In genomic region chr12:108686753-108687152, GRCh38 we compare ENCODE assay signal across 10 cellular contexts. TPM values are rescaled to one million over a fixed set of nuclear protein-coding genes. Genes with fewer than 3 reads are reported as not detected.
DNase-seq lines count a peak whose midpoint lies in the region; ATAC-seq and TF ChIP-seq lines count a peak whose summit lies in the region.
"Had no signal": no experiment of that assay in that cellular context is flagged by ENCODE, and none has a peak within 500 bp of the region (broad histone marks: within the 10 kb centered on the region; RNA-seq: fewer than 3 reads in every experiment).

No MANE protein-coding gene starts in this region.

- H3K9me3 ChIP-seq in muscle layer of colon (ENCODE audit: low read length) (no peaks in the 10 kb centered on the region), tibial artery (no peaks in the 10 kb centered on the region)

- H3K9me3 Mint-ChIP-seq in chondrocyte (ENCODE audit: low read depth) = no peaks in the 10 kb centered on the region
- H3K9me3 Mint-ChIP-seq in naive thymus-derived CD8-positive, alpha-beta T cell = no peaks in the 10 kb centered on the region
- H3K9me3 Mint-ChIP-seq in activated naive CD4-positive, alpha-beta T cell treated with anti-CD3 and anti-CD28 coated beads, Interleukin-2, amount 50 U/mL, for 72 hours = no peaks in the 10 kb centered on the region
- no peaks in the 10 kb centered on the region for H3K9me3 Mint-ChIP-seq in Calu3 (ENCODE audit: low read depth, unreplicated experiment)
- H3K9me3 Mint-ChIP-seq: stimulated activated naive B cell treated with anti-CD40 and anti-IgM and Interleukin-4, amounts not matched to agents 10 μg/mL and 1 μg/mL and 100 μg/mL, for 72 hours had no signal

- H3K4me1 Mint-ChIP-seq in chondrocyte (ENCODE audit: low read depth) (peaks cover 85% of the 10 kb centered on the region), Calu3 (ENCODE audit: low read depth, unreplicated experiment) (peaks cover 52% of the 10 kb centered on the region)
- peaks cover 20 to 41% (median 33%) of the 10 kb centered on the region in 4 donors for H3K4me1 Mint-ChIP-seq in naive thymus-derived CD8-positive, alpha-beta T cell

- H3K27me3 ChIP-seq in muscle layer of colon (ENCODE audit: control insufficient read depth in 1 of 2, insufficient read depth in 2 of 2, low read length in 2 of 2) = no peaks in the 10 kb centered on the region
- no peaks in the 10 kb centered on the region for H3K27me3 ChIP-seq in tibial artery

- POLR2A ChIA-PET in naive thymus-derived CD8-positive, alpha-beta T cell (lab: Charles Lee) = interaction anchor here (0.7 kb wide), 1 partner anchor 13 kb away, joined by 3 read pairs; no protein-coding TSS in a partner anchor

- ATAC-seq in GM18517 (IDR thresholded peaks at IDR 0.05; ENCODE audit: unreplicated experiment) = no peak
- no peak for ATAC-seq in naive thymus-derived CD8-positive, alpha-beta T cell
- ATAC-seq in activated naive CD4-positive, alpha-beta T cell treated with anti-CD3 and anti-CD28 coated beads, Interleukin-2, amount 50 U/mL, for 72 hours = no peak
- ATAC-seq: stimulated activated naive B cell treated with anti-CD40 and anti-IgM and Interleukin-4, amounts not matched to agents 10 μg/mL and 1 μg/mL and 100 μg/mL, for 72 hours had no signal

- H3K36me3 Mint-ChIP-seq in chondrocyte (ENCODE audit: low read depth) = peaks cover 2% of the 10 kb centered on the region
- H3K36me3 Mint-ChIP-seq in naive thymus-derived CD8-positive, alpha-beta T cell = no peaks in the 10 kb centered on the region
- no peaks in the 10 kb centered on the region for H3K36me3 Mint-ChIP-seq in activated naive CD4-positive, alpha-beta T cell treated with anti-CD3 and anti-CD28 coated beads, Interleukin-2, amount 50 U/mL, for 72 hours
- H3K36me3 Mint-ChIP-seq in Calu3 (ENCODE audit: insufficient read depth, unreplicated experiment) = peaks cover 38% of the 10 kb centered on the region

- BruUV-seq in Calu3 (replicated peaks; lab: Mats Ljungman, UMichigan) = no TSS peak

- CTCF ChIA-PET in Calu3 (lab: Charles Lee) = interaction anchor here (0.5 kb wide), 1 partner anchor 10 kb away, joined by 4 read pairs; no protein-coding TSS in a partner anchor

- intact Hi-C loops in tibial artery (cut with DNase I; ENCODE audit: low total_unique reads) = no loop called here
- intact Hi-C loops in Calu3 (cut with micrococcal nuclease; ENCODE audit: unreplicated experiment) = no loop called here

- TF ChIP-seq CTCF in chondrocyte (IDR thresholded peaks at IDR 0.05) (no peak), tibial artery (IDR thresholded peaks at IDR 0.05) (no peak), Calu3 (IDR thresholded peaks at IDR 0.05; ENCODE audit: unreplicated experiment) (no peak)

- H3K27me3 Mint-ChIP-seq in chondrocyte (ENCODE audit: low read depth) (no peaks in the 10 kb centered on the region), Calu3 (ENCODE audit: unreplicated experiment) (no peaks in the 10 kb centered on the region)
- no peaks in the 10 kb centered on the region for H3K27me3 Mint-ChIP-seq in naive thymus-derived CD8-positive, alpha-beta T cell
- H3K27me3 Mint-ChIP-seq: stimulated activated naive B cell treated with anti-CD40 and anti-IgM and Interleukin-4, amounts not matched to agents 10 μg/mL and 1 μg/mL and 100 μg/mL, for 72 hours had no signal

- H3K4me1 ChIP-seq in muscle layer of colon (ENCODE audit: insufficient read depth, low read length) (peaks cover 70% of the 10 kb centered on the region), tibial artery (peaks cover 14 to 100% (median 63%) of the 10 kb centered on the region in 4 donors)

- H3K27ac ChIP-seq in muscle layer of colon (ENCODE audit: low read depth, low read length) = peak overlapping the region; percentile 80
- H3K27ac ChIP-seq in tibial artery = peak overlapping the region; percentile 80 to 94
- H3K27ac ChIP-seq: PC-9 had no signal

- H3K27ac Mint-ChIP-seq in chondrocyte (ENCODE audit: unreplicated experiment) (peak overlapping the region; percentile 86), Calu3 (ENCODE audit: unreplicated experiment) (no peak overlapping the region)
- peak overlapping the region in 1 of 10 donors; percentile 72 for H3K27ac Mint-ChIP-seq in naive thymus-derived CD8-positive, alpha-beta T cell
- no peak overlapping the region for H3K27ac Mint-ChIP-seq in activated naive CD4-positive, alpha-beta T cell treated with anti-CD3 and anti-CD28 coated beads, Interleukin-2, amount 50 U/mL, for 72 hours
- H3K27ac Mint-ChIP-seq: stimulated activated naive B cell treated with anti-CD40 and anti-IgM and Interleukin-4, amounts not matched to agents 10 μg/mL and 1 μg/mL and 100 μg/mL, for 72 hours had no signal

- DNase-seq in NOMO-1 (lab: John Stamatoyannopoulos, UW; ENCODE audit: unreplicated experiment in 2 of 2) (peak; percentile 56 to 62), chondrocyte (ENCODE audit: low spot score) (no peak), tibial artery (peak in 1 of 2 donors; percentile 40), Calu3 (no peak)
- DNase-seq in naive thymus-derived CD8-positive, alpha-beta T cell = no peak
- no peak for DNase-seq in activated naive CD4-positive, alpha-beta T cell treated with anti-CD3 and anti-CD28 coated beads, Interleukin-2, amount 50 U/mL, for 72 hours (ENCODE audit: low spot score in 2 of 2)
- DNase-seq: PC-9; stimulated activated naive B cell treated with anti-CD40 and anti-IgM and Interleukin-4, amounts not matched to agents 10 μg/mL and 1 μg/mL and 100 μg/mL, for 72 hours had no signal

- H3K36me3 ChIP-seq in muscle layer of colon (ENCODE audit: insufficient read depth, low read length) (no peaks in the 10 kb centered on the region), tibial artery (no peaks in the 10 kb centered on the region)

- H3K4me3 Mint-ChIP-seq in chondrocyte (ENCODE audit: unreplicated experiment) (no peak overlapping the region), Calu3 (ENCODE audit: low read depth, unreplicated experiment) (no peak overlapping the region)
- no peak overlapping the region for H3K4me3 Mint-ChIP-seq in naive thymus-derived CD8-positive, alpha-beta T cell
- H3K4me3 Mint-ChIP-seq: stimulated activated naive B cell treated with anti-CD40 and anti-IgM and Interleukin-4, amounts not matched to agents 10 μg/mL and 1 μg/mL and 100 μg/mL, for 72 hours had no signal

- H3K9ac ChIP-seq in muscle layer of colon (ENCODE audit: low read length) = no peak overlapping the region

- H3K4me3 ChIP-seq in muscle layer of colon (ENCODE audit: low read depth in 1 of 2, low read length in 2 of 2) (no peak overlapping the region), tibial artery (no peak overlapping the region)
- H3K4me3 ChIP-seq: PC-9 had no signal

RNA-seq across cellular contexts. Expression of gene CORO1C, which starts 44.6 kb away (rescaled TPM):
- total RNA-seq in chondrocyte (266 to 336 TPM (median 325 TPM) in 3 replicates), Calu3 (2022) (252 and 270 TPM in 2 replicates)
- total RNA-seq in naive thymus-derived CD8-positive, alpha-beta T cell = 10 to 100 TPM in 1 of 2 experiments, 1 to 10 TPM in 1; 5.5 to 10.3 TPM
- 10 to 100 TPM in 1 of 3 donors, 1 to 10 TPM in 2; 5.0 to 13.1 (median 6.5) TPM for polyA plus RNA-seq in naive thymus-derived CD8-positive, alpha-beta T cell
- total RNA-seq in activated naive CD4-positive, alpha-beta T cell treated with anti-CD3 and anti-CD28 coated beads, Interleukin-2, amount 50 U/mL, for 72 hours = 10 to 100 TPM; 61.5 to 87.5 TPM

RNA-seq across cellular contexts. Expression of gene SELPLG, which starts 53.1 kb away (rescaled TPM):
- total RNA-seq in chondrocyte (2.2 to 3.2 TPM (median 2.9 TPM) in 3 replicates), Calu3 (2022) (0.54 and 0.76 TPM in 2 replicates)
- 100 to 1,000 TPM; 157 to 163 TPM for total RNA-seq in naive thymus-derived CD8-positive, alpha-beta T cell
- polyA plus RNA-seq in naive thymus-derived CD8-positive, alpha-beta T cell = 100 to 1,000 TPM; 453 to 720 (median 520) TPM
- total RNA-seq in activated naive CD4-positive, alpha-beta T cell treated with anti-CD3 and anti-CD28 coated beads, Interleukin-2, amount 50 U/mL, for 72 hours = 10 to 100 TPM; 30.0 to 35.9 TPM

Comparison
In these comparisons a context has a peak if more than half of its experiments do, and no peak if none do; other contexts are left out.
1. DNase-seq: peak in NOMO-1 (2 of 2); none in chondrocyte (single experiment), naive thymus-derived CD8-positive, alpha-beta T cell (0 of 10), activated naive CD4-positive, alpha-beta T cell treated with anti-CD3 and anti-CD28 coated beads, Interleukin-2, amount 50 U/mL, for 72 hours (0 of 2) and Calu3 (single experiment).
2. RNA of gene CORO1C, which starts 44.6 kb away (total RNA-seq): 266 to 336 TPM in chondrocyte, 252 to 270 TPM in Calu3 and 61.5 to 87.5 TPM in activated naive CD4-positive, alpha-beta T cell treated with anti-CD3 and anti-CD28 coated beads, Interleukin-2, amount 50 U/mL, for 72 hours; 5.5 to 10.3 TPM in naive thymus-derived CD8-positive, alpha-beta T cell; every median in the first group is over 4 times any median in the second.
3. RNA of gene SELPLG, which starts 53.1 kb away (total RNA-seq): 157 to 163 TPM in naive thymus-derived CD8-positive, alpha-beta T cell; 30.0 to 35.9 TPM in activated naive CD4-positive, alpha-beta T cell treated with anti-CD3 and anti-CD28 coated beads, Interleukin-2, amount 50 U/mL, for 72 hours, 2.2 to 3.2 TPM in chondrocyte and 0.54 to 0.76 TPM in Calu3; every median in the first group is over 4 times any median in the second.